12 cellular contexts compared by ENCODE assay signal in genomic region chr21:26965091-26965566, GRCh38. TPM values are rescaled to one million over a fixed set of nuclear protein-coding genes. Genes with fewer than 3 reads are reported as not detected.
A peak's percentile ranks its signal among the peaks of the same experiment; 100 is the strongest.
DNase-seq lines count a peak whose midpoint lies in the region; ATAC-seq and TF ChIP-seq lines count a peak whose summit lies in the region.
"Had no signal": no experiment of that assay in that cellular context is flagged by ENCODE, and none has a peak within 500 bp of the region (broad histone marks: within the 10 kb centered on the region; RNA-seq: fewer than 3 reads in every experiment).

No MANE protein-coding gene starts in this region.

- H3K4me1 Mint-ChIP-seq in endodermal cell: peaks cover 19% of the 10 kb centered on the region
- H3K4me1 Mint-ChIP-seq: naive B cell had no signal

- no peak overlapping the region for H3K27ac Mint-ChIP-seq in endodermal cell
- H3K27ac Mint-ChIP-seq: activated naive CD8-positive, alpha-beta T cell; naive B cell had no signal

- H3K27ac ChIP-seq in HUES6 (ENCODE audit: low read depth, low read length) (no peak overlapping the region), endodermal cell (ENCODE audit: low read depth, low read length) (no peak overlapping the region), muscle layer of colon (ENCODE audit: low read depth, low read length) (peak overlapping the region; percentile 19), testis (peak overlapping the region; percentile 33 to 81)

- peak overlapping the region; percentile 74 for H3K4me3 Mint-ChIP-seq in endodermal cell
- H3K4me3 Mint-ChIP-seq: activated naive CD8-positive, alpha-beta T cell; naive B cell had no signal

- DNase-seq in endodermal cell (no peak), testis (no peak), OCI-M1 (lab: John Stamatoyannopoulos, UW) (no peak)
- DNase-seq: naive B cell, NCI-H2081 had no signal

- no peak for TF ChIP-seq POLR2A in testis (IDR thresholded peaks at IDR 0.05)

- WGBS in endodermal cell (ENCODE audit: insufficient coverage in 1 of 2, insufficient read length in 1 of 2), 2 experiments: 68 to 78% methylated on average over 11 to 18 of the region's 18 CpGs
- WGBS in testis, 2 donors: 24 to 28% methylated on average over 9 to 16 of the region's 18 CpGs

- H3K9me3 ChIP-seq in HUES6 (ENCODE audit: control insufficient read depth, insufficient read depth, low read depth, low read length) (no peaks in the 10 kb centered on the region), endodermal cell (ENCODE audit: control insufficient read depth, low read length) (no peaks in the 10 kb centered on the region), muscle layer of colon (ENCODE audit: low read length) (no peaks in the 10 kb centered on the region), testis (no peaks in the 10 kb centered on the region)

- TF ChIP-seq CTCF in endodermal cell (conservative IDR thresholded peaks at IDR 0.05): no peak
- no peak for TF ChIP-seq CTCF in testis (IDR thresholded peaks at IDR 0.05)

- no peaks in the 10 kb centered on the region for H3K9me3 Mint-ChIP-seq in endodermal cell
- H3K9me3 Mint-ChIP-seq: naive B cell had no signal

- H3K27me3 Mint-ChIP-seq in endodermal cell (ENCODE audit: insufficient read depth): peaks cover 46% of the 10 kb centered on the region

- intact Hi-C loops in testis (cut with DNase I; ENCODE audit: low total_unique reads): no loop called here

- H3K36me3 ChIP-seq in HUES6 (ENCODE audit: control insufficient read depth, insufficient read depth, low read length): no peaks in the 10 kb centered on the region
- H3K36me3 ChIP-seq in endodermal cell (ENCODE audit: control insufficient read depth, insufficient read depth, low read length): no peaks in the 10 kb centered on the region
- no peaks in the 10 kb centered on the region for H3K36me3 ChIP-seq in muscle layer of colon (ENCODE audit: insufficient read depth, low read length)
- no peaks in the 10 kb centered on the region for H3K36me3 ChIP-seq in testis (ENCODE audit: low read depth, missing control alignments)

- no peaks in the 10 kb centered on the region for H3K36me3 Mint-ChIP-seq in endodermal cell (ENCODE audit: low read depth)
- H3K36me3 Mint-ChIP-seq: activated naive CD8-positive, alpha-beta T cell; naive B cell had no signal

- peaks cover 64% of the 10 kb centered on the region for H3K27me3 ChIP-seq in HUES6 (ENCODE audit: control insufficient read depth, insufficient read depth, low read length)
- H3K27me3 ChIP-seq in endodermal cell (ENCODE audit: control insufficient read depth, insufficient read depth, low read length, poor library complexity, severe bottlenecking): peaks cover 41% of the 10 kb centered on the region
- H3K27me3 ChIP-seq in muscle layer of colon (ENCODE audit: control insufficient read depth in 1 of 2, insufficient read depth in 2 of 2, low read length in 2 of 2): peaks cover 0 to 13% of the 10 kb centered on the region in 2 donors
- no peaks in the 10 kb centered on the region for H3K27me3 ChIP-seq in testis

- H3K4me1 ChIP-seq in HUES6 (ENCODE audit: control insufficient read depth, insufficient read depth, low read length) (peaks cover 13% of the 10 kb centered on the region), endodermal cell (ENCODE audit: control insufficient read depth, insufficient read depth, low read length) (no peaks in the 10 kb centered on the region), muscle layer of colon (ENCODE audit: insufficient read depth, low read length) (peaks cover 4% of the 10 kb centered on the region), testis (peaks cover 5% of the 10 kb centered on the region)

- ATAC-seq in HG03039 (IDR thresholded peaks at IDR 0.05; ENCODE audit: unreplicated experiment): no peak
- ATAC-seq in GM21576 (IDR thresholded peaks at IDR 0.05; ENCODE audit: unreplicated experiment): no peak
- ATAC-seq in esophagus mucosa: no peak
- ATAC-seq: HCT116 had no signal

- H3K4me3 ChIP-seq in HUES6 (ENCODE audit: low read depth, low read length): peak overlapping the region; percentile 60
- H3K4me3 ChIP-seq in endodermal cell (ENCODE audit: low read length): no peak overlapping the region
- peak overlapping the region; percentile 71 to 72 for H3K4me3 ChIP-seq in muscle layer of colon (ENCODE audit: low read depth in 1 of 2, low read length in 2 of 2)
- H3K4me3 ChIP-seq in testis: peak overlapping the region; percentile 55 to 68

- H3K9ac ChIP-seq in HUES6 (ENCODE audit: low read length): no peak overlapping the region
- H3K9ac ChIP-seq in endodermal cell (ENCODE audit: extremely low read depth, low read length, poor library complexity, severe bottlenecking): no peak overlapping the region
- H3K9ac ChIP-seq in muscle layer of colon (ENCODE audit: low read length): no peak overlapping the region

RNA-seq across cellular contexts. Expression of gene ADAMTS5, which starts 1.8 kb away (rescaled TPM):
- 1 to 10 TPM in 1 of 2 donors, under 1 TPM in 1; 0.33 to 1.9 TPM for total RNA-seq in endodermal cell
- polyA plus RNA-seq in endodermal cell (2013, experiment 1 of 2): 0.43 TPM
- polyA plus RNA-seq in endodermal cell (2013, experiment 2 of 2): 0.33 TPM
- 1 to 10 TPM; 1.9 to 3.7 TPM for total RNA-seq in testis
- 2.6 TPM for polyA plus RNA-seq in testis (ENCODE audit: insufficient read depth, low read depth, low replicate concordance)
- 0.80 TPM for total RNA-seq in esophagus mucosa

Comparison
In these comparisons a context has a peak if more than half of its experiments do, and no peak if none do; other contexts are left out.
1. H3K27ac ChIP-seq: peak in muscle layer of colon (single experiment) and testis (2 of 2); none in HUES6 (single experiment) and endodermal cell (single experiment).